Comparison of ENCODE assay signal across 18 cellular contexts in the genomic region with DNA sequence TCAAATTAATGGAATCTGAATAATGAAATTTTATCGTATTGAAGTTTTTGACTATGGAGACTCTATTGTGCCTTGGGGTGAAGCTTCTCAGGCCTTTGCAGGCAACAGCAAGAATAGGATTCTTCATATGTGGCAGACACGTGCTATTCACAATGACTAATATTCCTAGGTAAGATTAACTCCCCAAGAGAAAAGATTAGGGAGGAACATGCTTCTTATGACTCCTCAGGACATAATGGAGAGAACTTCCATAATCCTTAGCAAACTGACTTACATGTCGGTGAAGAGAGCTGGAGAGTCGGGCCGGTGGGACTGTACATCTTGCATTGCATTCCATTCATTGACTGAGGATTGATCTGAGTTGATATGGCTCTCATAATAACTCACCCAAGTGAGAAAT. TPM values are rescaled to one million over a fixed set of nuclear protein-coding genes. Genes with fewer than 3 reads are reported as not detected.
A peak's percentile ranks its signal among the peaks of the same experiment; 100 is the strongest.
DNase-seq lines count a peak whose midpoint lies in the region; ATAC-seq and TF ChIP-seq lines count a peak whose summit lies in the region.
"Had no signal": no experiment of that assay in that cellular context is flagged by ENCODE, and none has a peak within 500 bp of the region (broad histone marks: within the 10 kb centered on the region; RNA-seq: fewer than 3 reads in every experiment).

No MANE protein-coding gene starts in this region.

- H3K4me3 ChIP-seq in left ventricle myocardium inferior: no peak overlapping the region
- H3K4me3 ChIP-seq in naive thymus-derived CD4-positive, alpha-beta T cell (ENCODE audit: low read length): no peak overlapping the region

- POLR2A ChIA-PET in naive thymus-derived CD4-positive, alpha-beta T cell (lab: Charles Lee): interaction anchor here (0.6 to 1.6 kb wide), 2 partner anchors 10 to 279 kb away, joined by 3 to 6 read pairs; no protein-coding TSS in a partner anchor

- H3K9me3 ChIP-seq in left ventricle myocardium inferior (replicated peaks): no peaks in the 10 kb centered on the region
- H3K9me3 ChIP-seq in naive thymus-derived CD4-positive, alpha-beta T cell (ENCODE audit: control insufficient read depth in 2 of 3, low read length in 3 of 3): no peaks in the 10 kb centered on the region

- no peak for ATAC-seq in naive thymus-derived CD4-positive, alpha-beta T cell
- ATAC-seq in stimulated activated effector memory CD8-positive, alpha-beta T cell treated with anti-CD3 and anti-CD28 coated beads, Interleukin-12 subunit alpha, Interleukin-12 subunit beta, amount 100 ng/mL, for 72 hours: no peak
- no peak for ATAC-seq in GM18519 (IDR thresholded peaks at IDR 0.05; ENCODE audit: low FRiP score, unreplicated experiment)
- ATAC-seq: CD8-positive, alpha-beta T cell; Right ventricle myocardium inferior had no signal

- intact Hi-C loops in left ventricle myocardium inferior (cut with micrococcal nuclease) (no loop called here), cardiac septum (cut with DNase I) (no loop called here)
- intact Hi-C loops in naive thymus-derived CD4-positive, alpha-beta T cell (cut with micrococcal nuclease): no loop called here

- no peak for DNase-seq in left ventricle myocardium inferior
- DNase-seq in cardiac septum (ENCODE audit: low spot score): no peak
- DNase-seq in naive thymus-derived CD4-positive, alpha-beta T cell: no peak
- no peak for DNase-seq in stimulated activated effector memory CD8-positive, alpha-beta T cell treated with anti-CD3 and anti-CD28 coated beads, Interleukin-12 subunit alpha, Interleukin-12 subunit beta, amount 100 ng/mL, for 72 hours (ENCODE audit: low spot score in 2 of 2)
- DNase-seq in EL: no peak
- DNase-seq in amniotic stem cell (lab: John Stamatoyannopoulos, UW): no peak
- DNase-seq: Calu3; CD8-positive, alpha-beta T cell; DMS153; Karpas-422; MV-4-11; NCI-H1694; NCI-H2081; NCI-H2171; NCI-H524 treated with DMSO at 0.1 percent for 48 hours had no signal

- CTCF ChIA-PET in naive thymus-derived CD4-positive, alpha-beta T cell (lab: Charles Lee): interaction anchor here (1.8 kb wide), 1 partner anchor 17 kb away, joined by 3 read pairs; no protein-coding TSS in a partner anchor

- H3K36me3 ChIP-seq in left ventricle myocardium inferior: peaks cover 73% of the 10 kb centered on the region
- peaks cover 16 to 74% (median 21%) of the 10 kb centered on the region in 3 experiments for H3K36me3 ChIP-seq in naive thymus-derived CD4-positive, alpha-beta T cell (ENCODE audit: control insufficient read depth in 2 of 3, insufficient read depth in 3 of 3, low read length in 3 of 3)

- H3K27ac Mint-ChIP-seq in naive thymus-derived CD4-positive, alpha-beta T cell: peak overlapping the region in 5 of 9 donors; percentile 30 to 84 (median 47)
- peak overlapping the region; percentile 43 for H3K27ac Mint-ChIP-seq in stimulated activated effector memory CD8-positive, alpha-beta T cell treated with anti-CD3 and anti-CD28 coated beads, Interleukin-12 subunit alpha, Interleukin-12 subunit beta, amount 100 ng/mL, for 72 hours

- H3K27ac ChIP-seq in left ventricle myocardium inferior (replicated peaks) (peak overlapping the region; percentile 82), C4-2B (peak overlapping the region; percentile 22; the same call in 1 of the 2 replicates)
- no peak overlapping the region for H3K27ac ChIP-seq in naive thymus-derived CD4-positive, alpha-beta T cell (ENCODE audit: low read depth, low read length)

- TF ChIP-seq CTCF in left ventricle myocardium inferior (IDR thresholded peaks at IDR 0.05; ENCODE audit: borderline replicate concordance): no peak
- TF ChIP-seq CTCF in C4-2B (conservative IDR thresholded peaks at IDR 0.05): no peak

- H3K27me3 Mint-ChIP-seq in naive thymus-derived CD4-positive, alpha-beta T cell: no peaks in the 10 kb centered on the region

- H3K4me3 Mint-ChIP-seq in naive thymus-derived CD4-positive, alpha-beta T cell: no peak overlapping the region
- no peak overlapping the region for H3K4me3 Mint-ChIP-seq in stimulated activated effector memory CD8-positive, alpha-beta T cell treated with anti-CD3 and anti-CD28 coated beads, Interleukin-12 subunit alpha, Interleukin-12 subunit beta, amount 100 ng/mL, for 72 hours
- H3K4me3 Mint-ChIP-seq: CD8-positive, alpha-beta T cell had no signal

- H3K36me3 Mint-ChIP-seq in naive thymus-derived CD4-positive, alpha-beta T cell: peaks cover 4 to 40% (median 25%) of the 10 kb centered on the region in 5 donors
- peaks cover 90% of the 10 kb centered on the region for H3K36me3 Mint-ChIP-seq in stimulated activated effector memory CD8-positive, alpha-beta T cell treated with anti-CD3 and anti-CD28 coated beads, Interleukin-12 subunit alpha, Interleukin-12 subunit beta, amount 100 ng/mL, for 72 hours

- peaks cover 0 to 2% (median 0%) of the 10 kb centered on the region in 11 donors for H3K9me3 Mint-ChIP-seq in naive thymus-derived CD4-positive, alpha-beta T cell
- H3K9me3 Mint-ChIP-seq in stimulated activated effector memory CD8-positive, alpha-beta T cell treated with anti-CD3 and anti-CD28 coated beads, Interleukin-12 subunit alpha, Interleukin-12 subunit beta, amount 100 ng/mL, for 72 hours: no peaks in the 10 kb centered on the region
- H3K9me3 Mint-ChIP-seq: CD8-positive, alpha-beta T cell had no signal

- H3K4me1 Mint-ChIP-seq in naive thymus-derived CD4-positive, alpha-beta T cell: peaks cover 7 to 34% (median 28%) of the 10 kb centered on the region in 7 donors
- H3K4me1 Mint-ChIP-seq in stimulated activated effector memory CD8-positive, alpha-beta T cell treated with anti-CD3 and anti-CD28 coated beads, Interleukin-12 subunit alpha, Interleukin-12 subunit beta, amount 100 ng/mL, for 72 hours: no peaks in the 10 kb centered on the region

- H3K27me3 ChIP-seq in left ventricle myocardium inferior (ENCODE audit: low read depth): no peaks in the 10 kb centered on the region
- no peaks in the 10 kb centered on the region for H3K27me3 ChIP-seq in naive thymus-derived CD4-positive, alpha-beta T cell (ENCODE audit: control insufficient read depth in 2 of 2, insufficient read depth in 2 of 2, low read length in 2 of 2)

- H3K4me1 ChIP-seq in left ventricle myocardium inferior: peaks cover 52% of the 10 kb centered on the region
- peaks cover 0 to 11% of the 10 kb centered on the region in 2 donors for H3K4me1 ChIP-seq in naive thymus-derived CD4-positive, alpha-beta T cell (ENCODE audit: control insufficient read depth in 2 of 2, insufficient read depth in 2 of 2, low read length in 2 of 2)

RNA-seq across cellular contexts. Expression of a gene that starts 48.9 kb away (rescaled TPM):
- total RNA-seq in left ventricle myocardium inferior (101 TPM), cardiac septum (128 TPM)
- total RNA-seq in naive thymus-derived CD4-positive, alpha-beta T cell: 1 to 10 TPM; 1.4 to 3.1 (median 1.7) TPM
- polyA plus RNA-seq in naive thymus-derived CD4-positive, alpha-beta T cell: under 1 TPM; 0.15 to 0.35 TPM

Comparison
In these comparisons a context has a peak if more than half of its experiments do, and no peak if none do; other contexts are left out.
1. RNA of a gene that starts 48.9 kb away (total RNA-seq): 128 TPM in cardiac septum (single experiment) and 101 TPM in left ventricle myocardium inferior (single experiment); 1.4 to 3.1 TPM in naive thymus-derived CD4-positive, alpha-beta T cell; every median in the first group is over 10 times any median in the second.